ENCODE assay signal across 18 cellular contexts in genomic region chr5:57537831-57538230, GRCh38. TPM values are rescaled to one million over a fixed set of nuclear protein-coding genes. Genes with fewer than 3 reads are reported as not detected.
A peak's percentile ranks its signal among the peaks of the same experiment; 100 is the strongest.
DNase-seq lines count a peak whose midpoint lies in the region; ATAC-seq and TF ChIP-seq lines count a peak whose summit lies in the region.
"Had no signal": no experiment of that assay in that cellular context is flagged by ENCODE, and none has a peak within 500 bp of the region (broad histone marks: within the 10 kb centered on the region; RNA-seq: fewer than 3 reads in every experiment).

No MANE protein-coding gene starts in this region.

- no peak overlapping the region for H3K23ac ChIP-seq in mesenchymal stem cell (ENCODE audit: low read length in 2 of 2)

- in situ Hi-C loops in brain microvascular endothelial cell (cut with HindIII; ENCODE audit: low pct_ligation_motif_present, low sequenced_read_pairs), result no loop called here

- H3K9me3 Mint-ChIP-seq in MCF 10A (ENCODE audit: unreplicated experiment), result no peaks in the 10 kb centered on the region

- H4K8ac ChIP-seq in mesenchymal stem cell (ENCODE audit: low read length), result no peak overlapping the region

- no peak overlapping the region for H2AFZ ChIP-seq in mesenchymal stem cell (ENCODE audit: low read depth, low read length)

- no peak overlapping the region for H3K4me2 ChIP-seq in mesenchymal stem cell (ENCODE audit: low read length, poor library complexity, severe bottlenecking)

- no peak overlapping the region for H3K4ac ChIP-seq in mesenchymal stem cell (ENCODE audit: low read depth in 1 of 2, low read length in 2 of 2)

- H3K27ac ChIP-seq in breast epithelium (no peak overlapping the region), brain microvascular endothelial cell (peak overlapping the region; percentile 87), mesenchymal stem cell (ENCODE audit: low read length, poor library complexity, severe bottlenecking) (no peak overlapping the region)
- H3K27ac ChIP-seq: HL-60, SK-N-MC had no signal

- no peak overlapping the region for H2BK15ac ChIP-seq in mesenchymal stem cell (ENCODE audit: low read depth, poor library complexity, severe bottlenecking)

- H2BK12ac ChIP-seq in mesenchymal stem cell (ENCODE audit: low read length in 2 of 2), result no peak overlapping the region

- no TSS peak for BruUV-seq in MCF 10A (replicated peaks; lab: Mats Ljungman, UMichigan)

- intact Hi-C loops in MCF 10A (cut with micrococcal nuclease) (no loop called here), breast epithelium (cut with DNase I; ENCODE audit: low total_unique reads) (no loop called here)

- H3K79me1 ChIP-seq in mesenchymal stem cell (replicated peaks; ENCODE audit: low read length, poor library complexity, severe bottlenecking), result no peaks in the 10 kb centered on the region

- no peaks in the 10 kb centered on the region for H3K27me3 ChIP-seq in breast epithelium
- no peaks in the 10 kb centered on the region for H3K27me3 ChIP-seq in brain microvascular endothelial cell (replicated peaks)
- H3K27me3 ChIP-seq in mesenchymal stem cell (ENCODE audit: control insufficient read depth in 1 of 2, insufficient read depth in 1 of 2, low read length in 2 of 2), result no peaks in the 10 kb centered on the region

- H2AK5ac ChIP-seq in mesenchymal stem cell (ENCODE audit: low read length, severe bottlenecking), result no peak overlapping the region

- no peaks in the 10 kb centered on the region for H3K9me3 ChIP-seq in breast epithelium
- no peaks in the 10 kb centered on the region for H3K9me3 ChIP-seq in mesenchymal stem cell (ENCODE audit: control insufficient read depth, low read length)

- H2BK120ac ChIP-seq in mesenchymal stem cell (ENCODE audit: low read depth, low read length), result no peak overlapping the region

- H3K14ac ChIP-seq in mesenchymal stem cell (ENCODE audit: low read length in 2 of 2), result no peak overlapping the region

- H3K36me3 ChIP-seq in breast epithelium, result no peaks in the 10 kb centered on the region
- no peaks in the 10 kb centered on the region for H3K36me3 ChIP-seq in brain microvascular endothelial cell (replicated peaks)
- no peaks in the 10 kb centered on the region for H3K36me3 ChIP-seq in mesenchymal stem cell (ENCODE audit: control insufficient read depth in 1 of 2, insufficient read depth in 2 of 2, low read depth in 1 of 2, low read length in 2 of 2)

- H3K9ac ChIP-seq in mesenchymal stem cell (ENCODE audit: low read length), result peak overlapping the region; percentile 82

- DNase-seq in MCF 10A (ENCODE audit: unreplicated experiment) (no peak), breast epithelium (ENCODE audit: low spot score in 2 of 2) (no peak), brain microvascular endothelial cell (no peak), mesenchymal stem cell (no peak), NCI-H1048 (lab: John Stamatoyannopoulos, UW) (no peak)
- DNase-seq: 8988T, DND-41, GF-D8, NCI-H1436 treated with DMSO at 0.1 percent for 48 hours, NCI-H2029 treated with DMSO at 0.1 percent for 48 hours, NCI-H524 treated with DMSO at 0.1 percent for 48 hours had no signal

- H3K36me3 Mint-ChIP-seq in MCF 10A (ENCODE audit: insufficient read depth, unreplicated experiment), result no peaks in the 10 kb centered on the region

- no peak for TF ChIP-seq POLR2A in breast epithelium (IDR thresholded peaks at IDR 0.05)

- H3K4me1 Mint-ChIP-seq in MCF 10A (ENCODE audit: insufficient read depth, unreplicated experiment), result peaks cover 20% of the 10 kb centered on the region

- 89% methylated on average over 2 of the region's 3 CpGs for WGBS in mesenchymal stem cell

- no peak overlapping the region for H3K18ac ChIP-seq in mesenchymal stem cell (ENCODE audit: low read depth in 1 of 2, low read length in 2 of 2)

- H3K27me3 Mint-ChIP-seq in MCF 10A (ENCODE audit: insufficient read depth, unreplicated experiment), result no peaks in the 10 kb centered on the region

- ATAC-seq in HG03097 (IDR thresholded peaks at IDR 0.05; ENCODE audit: low FRiP score, unreplicated experiment) (no peak), HG03139 (IDR thresholded peaks at IDR 0.05; ENCODE audit: unreplicated experiment) (no peak), GM21381 (IDR thresholded peaks at IDR 0.05; ENCODE audit: unreplicated experiment) (no peak)
- ATAC-seq: Panc1, Right ventricle myocardium inferior had no signal

- TF ChIP-seq CTCF in MCF 10A (IDR thresholded peaks at IDR 0.05; ENCODE audit: unreplicated experiment), result no peak
- no peak for TF ChIP-seq CTCF in breast epithelium (IDR thresholded peaks at IDR 0.05)
- no peak for TF ChIP-seq CTCF in brain microvascular endothelial cell (IDR thresholded peaks at IDR 0.05; ENCODE audit: low read depth, low read length, missing control alignments)

- no peak overlapping the region for H2BK5ac ChIP-seq in mesenchymal stem cell (ENCODE audit: low read depth, low read length, poor library complexity, severe bottlenecking)

- CTCF ChIA-PET in MCF 10A (lab: Yijun Ruan, JAX), result no interaction called here

- H4K91ac ChIP-seq in mesenchymal stem cell (ENCODE audit: low read length), result no peak overlapping the region

- H3K4me1 ChIP-seq in breast epithelium, result no peaks in the 10 kb centered on the region
- H3K4me1 ChIP-seq in mesenchymal stem cell (ENCODE audit: control insufficient read depth, insufficient read depth, low read depth, low read length), result peaks cover under 1% of the 10 kb centered on the region

- POLR2A ChIA-PET in MCF 10A (lab: Yijun Ruan, JAX), result no interaction called here

- H3K27ac Mint-ChIP-seq in MCF 10A (ENCODE audit: low read depth, unreplicated experiment), result peak overlapping the region; percentile 2

- no peak overlapping the region for H3K4me3 ChIP-seq in breast epithelium
- no peak overlapping the region for H3K4me3 ChIP-seq in brain microvascular endothelial cell (ENCODE audit: low read depth, low read length)
- H3K4me3 ChIP-seq in mesenchymal stem cell (ENCODE audit: insufficient read depth in 1 of 2, low read depth in 1 of 2, low read length in 2 of 2), result no peak overlapping the region
- H3K4me3 ChIP-seq: SK-N-MC had no signal

- no peak overlapping the region for H3K4me3 Mint-ChIP-seq in MCF 10A (ENCODE audit: unreplicated experiment)

RNA-seq across cellular contexts. Expression of gene ACTBL2, which starts 55.2 kb away (rescaled TPM):
- total RNA-seq in MCF 10A (2022) (0.10 TPM in 1 of 2 replicates, not detected in the other), breast epithelium (1 to 10 TPM in 1 of 3 donors, not detected in 2; 1.2 TPM)
- 0.23 TPM for polyA plus RNA-seq in mesenchymal stem cell (2013, experiment 1 of 2)
- 0.16 TPM for polyA plus RNA-seq in mesenchymal stem cell (2013, experiment 2 of 2)
- total RNA-seq: Right ventricle myocardium inferior had no signal
